In the genomic region with DNA sequence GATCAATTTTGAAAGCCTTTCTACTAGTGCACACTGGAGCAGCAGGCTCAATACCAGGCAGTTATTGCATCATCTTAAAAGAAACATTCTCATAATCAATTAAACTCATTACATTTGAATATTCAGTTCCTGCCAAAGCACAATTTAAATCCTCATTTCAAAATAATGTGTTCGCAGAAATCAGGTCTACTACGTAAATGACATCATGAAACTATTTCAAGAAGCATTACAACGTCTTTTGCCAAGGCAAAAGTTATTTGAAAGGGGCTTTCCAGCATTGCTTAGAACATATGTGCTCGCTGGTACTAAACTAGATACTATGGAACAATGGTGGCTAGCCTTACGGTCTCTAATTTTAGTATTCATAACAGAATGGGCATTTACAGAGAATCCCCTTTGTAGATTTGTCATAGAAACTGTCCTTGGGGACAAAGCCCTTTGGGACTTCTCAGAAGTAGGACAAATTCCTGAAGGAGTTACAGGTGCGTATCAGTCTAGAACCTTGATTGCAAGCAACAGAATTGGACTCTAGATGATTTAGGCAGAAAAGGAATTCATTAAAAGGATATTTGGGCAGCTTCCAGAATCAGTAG, we compare ENCODE assay signal across 11 cellular contexts. TPM values are rescaled to one million over a fixed set of nuclear protein-coding genes. Genes with fewer than 3 reads are reported as not detected.
DNase-seq lines count a peak whose midpoint lies in the region; ATAC-seq, FAIRE-seq and TF ChIP-seq lines count a peak whose summit lies in the region.
"Had no signal": no experiment of that assay in that cellular context is flagged by ENCODE, and none has a peak within 500 bp of the region (broad histone marks: within the 10 kb centered on the region; RNA-seq: fewer than 3 reads in every experiment).

No MANE protein-coding gene starts in this region.

- FAIRE-seq in RCC 7860 (lab: Jason Lieb, UNC), result no peak

- CTCF ChIA-PET in activated CD8-positive, alpha-beta T cell treated with anti-CD3 and anti-CD28 coated beads, Interleukin-2, amount 10 ng/mL, durations not matched to agents 7 days and 5 days (lab: Charles Lee), result interaction anchor here (0.7 to 5.7 kb wide), 3 partner anchors 10 to 29 kb away, joined by 3 to 46 read pairs (median 5); a partner anchor contains a TSS

- POLR2A ChIA-PET in activated CD8-positive, alpha-beta T cell treated with anti-CD3 and anti-CD28 coated beads, Interleukin-2, amount 10 ng/mL, durations not matched to agents 7 days and 5 days (lab: Charles Lee), result interaction anchor here (0.7 to 6.4 kb wide), 9 partner anchors 11 to 925 kb away, joined by 3 to 317 read pairs (median 6); a partner anchor contains a TSS

- H3K27me3 Mint-ChIP-seq in activated naive CD4-positive, alpha-beta T cell treated with anti-CD3 and anti-CD28 coated beads, Interleukin-2, amount 50 U/mL, for 24 hours, result no peaks in the 10 kb centered on the region
- H3K27me3 Mint-ChIP-seq in activated CD8-positive, alpha-beta T cell treated with anti-CD3 and anti-CD28 coated beads, Interleukin-2, amount 10 ng/mL, durations not matched to agents 7 days and 5 days (ENCODE audit: low read depth), result no peaks in the 10 kb centered on the region
- H3K27me3 Mint-ChIP-seq in type B pancreatic cell, result no peaks in the 10 kb centered on the region

- peaks cover 3% of the 10 kb centered on the region for H3K36me3 Mint-ChIP-seq in activated naive CD4-positive, alpha-beta T cell treated with anti-CD3 and anti-CD28 coated beads, Interleukin-2, amount 50 U/mL, for 24 hours
- H3K36me3 Mint-ChIP-seq in activated CD8-positive, alpha-beta T cell treated with anti-CD3 and anti-CD28 coated beads, Interleukin-2, amount 10 ng/mL, durations not matched to agents 7 days and 5 days (ENCODE audit: low read depth), result peaks cover 30% of the 10 kb centered on the region
- no peaks in the 10 kb centered on the region for H3K36me3 Mint-ChIP-seq in type B pancreatic cell

- peaks cover 52% of the 10 kb centered on the region for H3K4me1 Mint-ChIP-seq in activated naive CD4-positive, alpha-beta T cell treated with anti-CD3 and anti-CD28 coated beads, Interleukin-2, amount 50 U/mL, for 24 hours
- peaks cover 49% of the 10 kb centered on the region for H3K4me1 Mint-ChIP-seq in activated CD8-positive, alpha-beta T cell treated with anti-CD3 and anti-CD28 coated beads, Interleukin-2, amount 10 ng/mL, durations not matched to agents 7 days and 5 days (ENCODE audit: low read depth)
- H3K4me1 Mint-ChIP-seq in type B pancreatic cell (ENCODE audit: unreplicated experiment), result no peaks in the 10 kb centered on the region
- H3K4me1 Mint-ChIP-seq: nephron had no signal

- no peak for DNase-seq in activated naive CD4-positive, alpha-beta T cell (lab: John Stamatoyannopoulos, UW)
- no peak for DNase-seq in activated CD8-positive, alpha-beta T cell treated with anti-CD3 and anti-CD28 coated beads, Interleukin-2, amount 10 ng/mL, durations not matched to agents 7 days and 5 days
- DNase-seq in type B pancreatic cell (ENCODE audit: extremely low spot score, unreplicated experiment) (no peak), AG20443 (ENCODE audit: low spot score) (no peak), RCC 7860 (ENCODE audit: low spot score) (no peak), D341Med (ENCODE audit: low spot score) (no peak)
- DNase-seq: DMS153, NCI-H1092 treated with DMSO at 0.1 percent for 48 hours had no signal

- peak overlapping the region; percentile 84 for H3K4me3 Mint-ChIP-seq in activated naive CD4-positive, alpha-beta T cell treated with anti-CD3 and anti-CD28 coated beads, Interleukin-2, amount 50 U/mL, for 24 hours
- H3K4me3 Mint-ChIP-seq in activated CD8-positive, alpha-beta T cell treated with anti-CD3 and anti-CD28 coated beads, Interleukin-2, amount 10 ng/mL, durations not matched to agents 7 days and 5 days, result peak overlapping the region; percentile 79
- H3K4me3 Mint-ChIP-seq in type B pancreatic cell, result peak overlapping the region; percentile 11
- H3K4me3 Mint-ChIP-seq: nephron had no signal

- H3K27ac Mint-ChIP-seq in activated naive CD4-positive, alpha-beta T cell treated with anti-CD3 and anti-CD28 coated beads, Interleukin-2, amount 50 U/mL, for 24 hours, result peak overlapping the region; percentile 98
- peak overlapping the region; percentile 99 for H3K27ac Mint-ChIP-seq in activated CD8-positive, alpha-beta T cell treated with anti-CD3 and anti-CD28 coated beads, Interleukin-2, amount 10 ng/mL, durations not matched to agents 7 days and 5 days
- H3K27ac Mint-ChIP-seq in type B pancreatic cell, result peak overlapping the region; percentile 21

- ATAC-seq in HG03095 (IDR thresholded peaks at IDR 0.05; ENCODE audit: unreplicated experiment), result peak; percentile 13
- ATAC-seq in activated CD8-positive, alpha-beta T cell treated with anti-CD3 and anti-CD28 coated beads, Interleukin-2, amount 10 ng/mL, durations not matched to agents 7 days and 5 days, result peak; percentile 29

- no peaks in the 10 kb centered on the region for H3K9me3 Mint-ChIP-seq in activated naive CD4-positive, alpha-beta T cell treated with anti-CD3 and anti-CD28 coated beads, Interleukin-2, amount 50 U/mL, for 24 hours
- H3K9me3 Mint-ChIP-seq in activated CD8-positive, alpha-beta T cell treated with anti-CD3 and anti-CD28 coated beads, Interleukin-2, amount 10 ng/mL, durations not matched to agents 7 days and 5 days (ENCODE audit: insufficient read depth), result no peaks in the 10 kb centered on the region
- peaks cover 4% of the 10 kb centered on the region for H3K9me3 Mint-ChIP-seq in type B pancreatic cell

- no peak for TF ChIP-seq CTCF in type B pancreatic cell (conservative IDR thresholded peaks at IDR 0.05)

RNA-seq across cellular contexts. Expression of a gene that starts 27.6 kb away (rescaled TPM):
- total RNA-seq in activated CD8-positive, alpha-beta T cell treated with anti-CD3 and anti-CD28 coated beads, Interleukin-2, amount 10 ng/mL, durations not matched to agents 7 days and 5 days, result 100 to 1,000 TPM; 223 to 231 TPM
- 205 and 209 TPM in 2 replicates for total RNA-seq in type B pancreatic cell (ENCODE audit: low replicate concordance)

Comparison
In these comparisons a context has a peak if more than half of its experiments do, and no peak if none do; other contexts are left out.
1. H3K27ac Mint-ChIP-seq: peak in every context shown above with its lines; median percentile 99 in activated CD8-positive, alpha-beta T cell treated with anti-CD3 and anti-CD28 coated beads, Interleukin-2, amount 10 ng/mL, durations not matched to agents 7 days and 5 days; 98 in activated naive CD4-positive, alpha-beta T cell treated with anti-CD3 and anti-CD28 coated beads, Interleukin-2, amount 50 U/mL, for 24 hours; 21 in type B pancreatic cell.
2. H3K4me3 Mint-ChIP-seq: peak in every context shown above with its lines; median percentile 84 in activated naive CD4-positive, alpha-beta T cell treated with anti-CD3 and anti-CD28 coated beads, Interleukin-2, amount 50 U/mL, for 24 hours; 79 in activated CD8-positive, alpha-beta T cell treated with anti-CD3 and anti-CD28 coated beads, Interleukin-2, amount 10 ng/mL, durations not matched to agents 7 days and 5 days; 11 in type B pancreatic cell.